10 cellular contexts compared by ENCODE assay signal in the genomic region with DNA sequence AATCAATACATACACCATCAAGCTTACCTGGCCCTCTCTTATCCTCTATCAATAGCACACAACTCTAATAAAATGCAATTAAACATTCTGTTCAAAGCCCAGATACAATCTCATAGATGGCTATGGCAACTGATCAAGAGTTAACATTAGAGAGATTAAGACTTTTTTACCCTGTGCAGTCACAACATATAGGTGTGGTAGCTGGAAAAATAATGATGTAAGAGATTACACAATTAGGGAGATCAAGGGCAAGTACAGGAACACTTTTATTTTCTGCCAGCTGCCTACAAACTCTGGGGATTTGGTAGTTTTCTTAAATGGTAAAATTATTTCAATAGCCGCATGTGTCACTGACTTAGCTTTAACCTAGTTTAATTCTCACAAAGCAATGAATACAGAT. TPM values are rescaled to one million over a fixed set of nuclear protein-coding genes. Genes with fewer than 3 reads are reported as not detected.
DNase-seq lines count a peak whose midpoint lies in the region; ATAC-seq, FAIRE-seq and TF ChIP-seq lines count a peak whose summit lies in the region.
"Not testable (repeated sequence)": the region's sequence is repeated elsewhere in the genome, so short reads cannot be mapped to it uniquely, and the experiment has no call there.
"Had no signal": no experiment of that assay in that cellular context is flagged by ENCODE, and none has a peak within 500 bp of the region (broad histone marks: within the 10 kb centered on the region; RNA-seq: fewer than 3 reads in every experiment).

No MANE protein-coding gene starts in this region.

- not testable (repeated sequence) for H3K4me3 ChIP-seq in astrocyte (ENCODE audit: insufficient read depth, low read depth, low read length)

- H3K27ac ChIP-seq in VCaP (peak overlapping the region; percentile 92), layer of hippocampus (ENCODE audit: low read depth, low read length) (peak overlapping the region; percentile 88)
- not testable (repeated sequence) for H3K27ac ChIP-seq in astrocyte (ENCODE audit: low read depth, low read length)

- H3K4me1 ChIP-seq in astrocyte (ENCODE audit: insufficient read depth, low read length): not testable (repeated sequence)

- not testable (repeated sequence) for H3K4me2 ChIP-seq in astrocyte (ENCODE audit: low read length)

- not testable (repeated sequence) for H3K9me3 Mint-ChIP-seq in activated T-helper 17 cell treated with anti-CD3 and anti-CD28 coated beads, Interleukin-2, amount 50 U/mL, for 72 hours; astrocyte (ENCODE audit: unreplicated experiment); dendritic cell treated with granulocyte-macrophage colony-stimulating factor and Interleukin-4, amounts not matched to agents 40 ng/mL and 50 ng/mL, for 4 days

- not testable (repeated sequence) for H3K36me3 ChIP-seq in astrocyte (ENCODE audit: insufficient read depth, low read length)

- H3K27me3 ChIP-seq in astrocyte (ENCODE audit: insufficient read depth, low read length); layer of hippocampus (ENCODE audit: control insufficient read depth, insufficient read depth, low read length): not testable (repeated sequence)

- DNase-seq in GM12891 (ENCODE audit: insufficient read length, low spot score); astrocyte (ENCODE audit: low read depth): not testable (repeated sequence)
- peak; percentile 37 for DNase-seq in pons (ENCODE audit: low spot score)

- not testable (repeated sequence) for ATAC-seq in activated T-helper 17 cell treated with anti-CD3 and anti-CD28 coated beads, Interleukin-2, amount 50 U/mL, for 72 hours (replicated peaks)

- H3K9ac ChIP-seq in astrocyte (ENCODE audit: low read length): not testable (repeated sequence)

- H3K4me1 Mint-ChIP-seq in activated T-helper 17 cell treated with anti-CD3 and anti-CD28 coated beads, Interleukin-2, amount 50 U/mL, for 72 hours; astrocyte (ENCODE audit: low read depth, unreplicated experiment): not testable (repeated sequence)
- H3K4me1 Mint-ChIP-seq in dendritic cell treated with granulocyte-macrophage colony-stimulating factor and Interleukin-4, amounts not matched to agents 40 ng/mL and 50 ng/mL, for 4 days (ENCODE audit: low read depth): peaks cover 24% of the 10 kb centered on the region

- not testable (repeated sequence) for H3K9me3 ChIP-seq in astrocyte (ENCODE audit: insufficient read depth, low read depth, low read length)

- not testable (repeated sequence) for H3K27me3 Mint-ChIP-seq in activated T-helper 17 cell treated with anti-CD3 and anti-CD28 coated beads, Interleukin-2, amount 50 U/mL, for 72 hours; astrocyte (ENCODE audit: low read depth, unreplicated experiment); dendritic cell treated with granulocyte-macrophage colony-stimulating factor and Interleukin-4, amounts not matched to agents 40 ng/mL and 50 ng/mL, for 4 days

- H4K20me1 ChIP-seq in astrocyte (ENCODE audit: insufficient read depth, low read length): not testable (repeated sequence)

- H3K4me3 Mint-ChIP-seq in activated T-helper 17 cell treated with anti-CD3 and anti-CD28 coated beads, Interleukin-2, amount 50 U/mL, for 72 hours; astrocyte (ENCODE audit: unreplicated experiment); dendritic cell treated with granulocyte-macrophage colony-stimulating factor and Interleukin-4, amounts not matched to agents 40 ng/mL and 50 ng/mL, for 4 days: not testable (repeated sequence)

- peak overlapping the region; percentile 7 for H3K27ac Mint-ChIP-seq in activated T-helper 17 cell treated with anti-CD3 and anti-CD28 coated beads, Interleukin-2, amount 50 U/mL, for 72 hours
- H3K27ac Mint-ChIP-seq in astrocyte (ENCODE audit: unreplicated experiment): not testable (repeated sequence)
- H3K27ac Mint-ChIP-seq in dendritic cell treated with granulocyte-macrophage colony-stimulating factor and Interleukin-4, amounts not matched to agents 40 ng/mL and 50 ng/mL, for 4 days: peak overlapping the region; percentile 60

- intact Hi-C loops in dendritic cell treated with granulocyte-macrophage colony-stimulating factor and Interleukin-4, amounts not matched to agents 40 ng/mL and 50 ng/mL, for 4 days (cut with micrococcal nuclease): not testable (repeated sequence)

- H3K36me3 Mint-ChIP-seq in activated T-helper 17 cell treated with anti-CD3 and anti-CD28 coated beads, Interleukin-2, amount 50 U/mL, for 72 hours (ENCODE audit: low read depth): peaks cover 85% of the 10 kb centered on the region
- H3K36me3 Mint-ChIP-seq in astrocyte (ENCODE audit: low read depth, unreplicated experiment): not testable (repeated sequence)
- peaks cover 64% of the 10 kb centered on the region for H3K36me3 Mint-ChIP-seq in dendritic cell treated with granulocyte-macrophage colony-stimulating factor and Interleukin-4, amounts not matched to agents 40 ng/mL and 50 ng/mL, for 4 days (ENCODE audit: low read depth)

- not testable (repeated sequence) for H2AFZ ChIP-seq in astrocyte (ENCODE audit: low read depth, low read length)

- FAIRE-seq in GM12891 (lab: Jason Lieb, UNC) (peak; percentile 16), astrocyte (lab: Jason Lieb, UNC) (peak; percentile 59)

- not testable (repeated sequence) for H3K79me2 ChIP-seq in astrocyte (ENCODE audit: insufficient read depth, low read length)

- TF ChIP-seq POLR2A in GM12891 (IDR thresholded peaks at IDR 0.05; ENCODE audit: low read depth, low read length): not testable (repeated sequence)

- TF ChIP-seq CTCF in VCaP (conservative IDR thresholded peaks at IDR 0.05); astrocyte (IDR thresholded peaks at IDR 0.05; ENCODE audit: insufficient read depth, low read depth, low read length): not testable (repeated sequence)

RNA-seq across cellular contexts. Expression of a gene that starts 12.3 kb away (rescaled TPM):
- 2.6 TPM for polyA plus RNA-seq in GM12891 (2012; ENCODE audit: low read depth, missing spikeins)
- 1 to 10 TPM; 1.5 to 3.9 TPM for total RNA-seq in activated T-helper 17 cell treated with anti-CD3 and anti-CD28 coated beads, Interleukin-2, amount 50 U/mL, for 72 hours
- 13.9 and 15.3 TPM in 2 replicates for total RNA-seq in astrocyte

RNA-seq across cellular contexts. Expression of a gene that starts 42.8 kb away (rescaled TPM):
- 0.05 TPM for polyA plus RNA-seq in GM12891 (2012; ENCODE audit: low read depth, missing spikeins)
- total RNA-seq in activated T-helper 17 cell treated with anti-CD3 and anti-CD28 coated beads, Interleukin-2, amount 50 U/mL, for 72 hours: not detected
- total RNA-seq in astrocyte: 0.34 and 0.50 TPM in 2 replicates
- total RNA-seq: A172; CD4-positive, CD25-positive, alpha-beta regulatory T cell; G401 had no signal
